Comparison of ENCODE assay signal across 10 cellular contexts in genomic region chr15:92908369-92909057, GRCh38. TPM values are rescaled to one million over a fixed set of nuclear protein-coding genes. Genes with fewer than 3 reads are reported as not detected.
DNase-seq lines count a peak whose midpoint lies in the region; ATAC-seq and TF ChIP-seq lines count a peak whose summit lies in the region.
"Had no signal": no experiment of that assay in that cellular context is flagged by ENCODE, and none has a peak within 500 bp of the region (broad histone marks: within the 10 kb centered on the region; RNA-seq: fewer than 3 reads in every experiment).

No MANE protein-coding gene starts in this region.

- H3K9me3 ChIP-seq in SK-N-MC (ENCODE audit: low read depth, low read length) (no peaks in the 10 kb centered on the region), esophagus squamous epithelium (no peaks in the 10 kb centered on the region), gastrocnemius medialis (no peaks in the 10 kb centered on the region)

- peak overlapping the region; percentile 97 for H3K9ac ChIP-seq in SK-N-MC (ENCODE audit: insufficient read length)
- H3K9ac ChIP-seq: KMS-11 had no signal

- H3K4me1 ChIP-seq in esophagus squamous epithelium (peaks cover 54 to 92% (median 65%) of the 10 kb centered on the region in 3 donors), gastrocnemius medialis (peaks cover 74 to 84% of the 10 kb centered on the region in 2 donors)

- H3K27me3 ChIP-seq in esophagus squamous epithelium (no peaks in the 10 kb centered on the region), gastrocnemius medialis (no peaks in the 10 kb centered on the region)

- DNase-seq in G401 (ENCODE audit: low spot score) (peak; percentile 17), SK-N-MC (ENCODE audit: low read depth, low spot score) (no peak), esophagus squamous epithelium (lab: John Stamatoyannopoulos, UW) (no peak), gastrocnemius medialis (no peak), RKO (ENCODE audit: low spot score) (no peak), NCI-H1694 treated with DMSO at 0.1 percent for 48 hours (lab: John Stamatoyannopoulos, UW) (no peak), NCI-H2196 treated with DMSO at 0.1 percent for 48 hours (lab: John Stamatoyannopoulos, UW; ENCODE audit: unreplicated experiment) (no peak)
- DNase-seq in activated effector memory CD4-positive, alpha-beta T cell treated with Interleukin-2 at 50 U/mL for 16 hours = no peak
- DNase-seq: activated CD8-positive, alpha-beta memory T cell treated with anti-CD3 and anti-CD28 coated beads, Interleukin-2, amount 50 U/mL, for 4 hours had no signal

- H3K4me3 ChIP-seq in SK-N-MC (peak overlapping the region; percentile 92), esophagus squamous epithelium (peak overlapping the region in 3 of 4 donors; percentile 12 to 44 (median 17)), gastrocnemius medialis (peak overlapping the region; percentile 20 to 68 (median 44))

- H3K27ac ChIP-seq in SK-N-MC (peak overlapping the region; percentile 96), esophagus squamous epithelium (peak overlapping the region; percentile 95 to 100 (median 96)), gastrocnemius medialis (peak overlapping the region; percentile 91 to 97 (median 96))
- H3K27ac ChIP-seq: KMS-11 had no signal

- no peak for TF ChIP-seq CTCF in esophagus squamous epithelium (IDR thresholded peaks at IDR 0.05)
- no peak for TF ChIP-seq CTCF in gastrocnemius medialis (IDR thresholded peaks at IDR 0.05 in 4 of 5, conservative IDR thresholded peaks at IDR 0.05 in 1 of 5)

- intact Hi-C loops in esophagus squamous epithelium (cut with DNase I) = no loop called here
- intact Hi-C loops in gastrocnemius medialis (cut with DNase I; ENCODE audit: low total_unique reads) = loop anchor here (5.0 kb wide), 1 partner anchor 159 kb away; no protein-coding TSS in a partner anchor

- WGBS in esophagus squamous epithelium, 2 donors = 44 to 55% methylated on average over 6 to 7 of the region's 8 CpGs

- peaks cover 38% of the 10 kb centered on the region for H3K36me3 ChIP-seq in SK-N-MC (ENCODE audit: insufficient read depth, low read length)
- peaks cover 0 to 14% (median 0%) of the 10 kb centered on the region in 3 donors for H3K36me3 ChIP-seq in esophagus squamous epithelium
- H3K36me3 ChIP-seq in gastrocnemius medialis = peaks cover 0 to 3% of the 10 kb centered on the region in 2 donors

- TF ChIP-seq POLR2A in esophagus squamous epithelium (IDR thresholded peaks at IDR 0.05) = no peak
- no peak for TF ChIP-seq POLR2A in gastrocnemius medialis (IDR thresholded peaks at IDR 0.05)

- ATAC-seq in gastrocnemius medialis = no peak

- in situ Hi-C loops in G401 (cut with HindIII; ENCODE audit: low sequenced_read_pairs) = no loop called here
- in situ Hi-C loops in gastrocnemius medialis (cut with MboI; ENCODE audit: low sequenced_read_pairs in 4 of 4) = no loop called here

RNA-seq across cellular contexts. Expression of gene CHD2, which starts 8.4 kb away (rescaled TPM):
- total RNA-seq in G401 (2014; rRNA removed; shearing (Covaris generic)) = 28.2 and 38.9 TPM in 2 replicates
- total RNA-seq in esophagus squamous epithelium (100 to 1,000 TPM in 1 of 4 donors, 10 to 100 TPM in 3; 36.1 to 132 (median 74.8) TPM), gastrocnemius medialis (10 to 100 TPM; 26.9 to 55.5 (median 33.7) TPM)

Comparison
In these comparisons a context has a peak if more than half of its experiments do, and no peak if none do; other contexts are left out.
1. H3K4me3 ChIP-seq: peak in every context shown above with its lines; median percentile 92 in SK-N-MC; 44 in gastrocnemius medialis; 17 in esophagus squamous epithelium.